ENCODE assay signal across 1 cellular context in the genomic region with DNA sequence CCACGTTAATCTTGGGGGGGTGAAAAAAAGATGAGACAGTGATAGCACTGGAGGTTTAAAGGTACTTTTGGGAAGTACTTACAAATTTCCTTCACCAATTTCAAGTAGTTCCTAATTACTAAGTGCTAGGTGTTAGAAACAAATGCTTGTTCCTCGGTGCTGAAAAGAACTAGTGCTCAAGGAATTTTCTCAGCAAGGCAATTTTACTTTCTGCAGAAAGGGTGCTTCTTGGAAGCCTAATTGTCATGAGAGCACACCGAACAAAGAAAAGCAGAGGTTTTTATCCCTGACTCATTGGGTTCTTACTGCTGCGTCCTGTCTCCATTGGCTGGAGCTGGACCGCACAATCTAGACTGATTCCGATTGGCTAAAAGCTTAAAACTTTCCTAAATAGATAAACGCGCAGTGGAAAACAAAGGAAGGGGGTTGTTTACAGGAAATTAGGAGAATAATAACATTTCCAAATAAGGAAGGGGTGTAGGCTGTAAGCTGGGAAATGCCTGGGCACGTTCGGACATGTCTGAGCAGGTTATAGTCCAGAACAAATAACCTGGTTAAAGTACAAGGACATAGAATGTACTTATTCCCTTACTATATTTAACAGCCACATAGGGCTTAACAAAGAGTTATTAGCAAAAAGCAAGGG.
TF ChIP-seq lines count a peak whose summit lies in the region.

No MANE protein-coding gene starts in this region.

TF ChIP-seq in HCT116, 20 proteins besides CTCF, POLR2A, EP300 and RAD21:
- TF ChIP-seq, protein P1, sequence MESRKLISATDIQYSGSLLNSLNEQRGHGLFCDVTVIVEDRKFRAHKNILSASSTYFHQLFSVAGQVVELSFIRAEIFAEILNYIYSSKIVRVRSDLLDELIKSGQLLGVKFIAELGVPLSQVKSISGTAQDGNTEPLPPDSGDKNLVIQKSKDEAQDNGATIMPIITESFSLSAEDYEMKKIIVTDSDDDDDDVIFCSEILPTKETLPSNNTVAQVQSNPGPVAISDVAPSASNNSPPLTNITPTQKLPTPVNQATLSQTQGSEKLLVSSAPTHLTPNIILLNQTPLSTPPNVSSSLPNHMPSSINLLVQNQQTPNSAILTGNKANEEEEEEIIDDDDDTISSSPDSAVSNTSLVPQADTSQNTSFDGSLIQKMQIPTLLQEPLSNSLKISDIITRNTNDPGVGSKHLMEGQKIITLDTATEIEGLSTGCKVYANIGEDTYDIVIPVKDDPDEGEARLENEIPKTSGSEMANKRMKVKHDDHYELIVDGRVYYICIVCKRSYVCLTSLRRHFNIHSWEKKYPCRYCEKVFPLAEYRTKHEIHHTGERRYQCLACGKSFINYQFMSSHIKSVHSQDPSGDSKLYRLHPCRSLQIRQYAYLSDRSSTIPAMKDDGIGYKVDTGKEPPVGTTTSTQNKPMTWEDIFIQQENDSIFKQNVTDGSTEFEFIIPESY (IDR thresholded peaks at IDR 0.05; ENCODE audit: extremely low read depth, insufficient replicate concordance, low read length) = no peak
- TF ChIP-seq, protein P2, sequence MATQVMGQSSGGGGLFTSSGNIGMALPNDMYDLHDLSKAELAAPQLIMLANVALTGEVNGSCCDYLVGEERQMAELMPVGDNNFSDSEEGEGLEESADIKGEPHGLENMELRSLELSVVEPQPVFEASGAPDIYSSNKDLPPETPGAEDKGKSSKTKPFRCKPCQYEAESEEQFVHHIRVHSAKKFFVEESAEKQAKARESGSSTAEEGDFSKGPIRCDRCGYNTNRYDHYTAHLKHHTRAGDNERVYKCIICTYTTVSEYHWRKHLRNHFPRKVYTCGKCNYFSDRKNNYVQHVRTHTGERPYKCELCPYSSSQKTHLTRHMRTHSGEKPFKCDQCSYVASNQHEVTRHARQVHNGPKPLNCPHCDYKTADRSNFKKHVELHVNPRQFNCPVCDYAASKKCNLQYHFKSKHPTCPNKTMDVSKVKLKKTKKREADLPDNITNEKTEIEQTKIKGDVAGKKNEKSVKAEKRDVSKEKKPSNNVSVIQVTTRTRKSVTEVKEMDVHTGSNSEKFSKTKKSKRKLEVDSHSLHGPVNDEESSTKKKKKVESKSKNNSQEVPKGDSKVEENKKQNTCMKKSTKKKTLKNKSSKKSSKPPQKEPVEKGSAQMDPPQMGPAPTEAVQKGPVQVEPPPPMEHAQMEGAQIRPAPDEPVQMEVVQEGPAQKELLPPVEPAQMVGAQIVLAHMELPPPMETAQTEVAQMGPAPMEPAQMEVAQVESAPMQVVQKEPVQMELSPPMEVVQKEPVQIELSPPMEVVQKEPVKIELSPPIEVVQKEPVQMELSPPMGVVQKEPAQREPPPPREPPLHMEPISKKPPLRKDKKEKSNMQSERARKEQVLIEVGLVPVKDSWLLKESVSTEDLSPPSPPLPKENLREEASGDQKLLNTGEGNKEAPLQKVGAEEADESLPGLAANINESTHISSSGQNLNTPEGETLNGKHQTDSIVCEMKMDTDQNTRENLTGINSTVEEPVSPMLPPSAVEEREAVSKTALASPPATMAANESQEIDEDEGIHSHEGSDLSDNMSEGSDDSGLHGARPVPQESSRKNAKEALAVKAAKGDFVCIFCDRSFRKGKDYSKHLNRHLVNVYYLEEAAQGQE (IDR thresholded peaks at IDR 0.05; ENCODE audit: low read depth) = no peak
- TF ChIP-seq CBX3 (IDR thresholded peaks at IDR 0.05; ENCODE audit: low read depth) (peak; percentile 94; the same call in 1 of the 2 replicates), SRF (IDR thresholded peaks at IDR 0.05; ENCODE audit: low read depth) (no peak)
